8 cellular contexts compared by ENCODE assay signal in the genomic region with DNA sequence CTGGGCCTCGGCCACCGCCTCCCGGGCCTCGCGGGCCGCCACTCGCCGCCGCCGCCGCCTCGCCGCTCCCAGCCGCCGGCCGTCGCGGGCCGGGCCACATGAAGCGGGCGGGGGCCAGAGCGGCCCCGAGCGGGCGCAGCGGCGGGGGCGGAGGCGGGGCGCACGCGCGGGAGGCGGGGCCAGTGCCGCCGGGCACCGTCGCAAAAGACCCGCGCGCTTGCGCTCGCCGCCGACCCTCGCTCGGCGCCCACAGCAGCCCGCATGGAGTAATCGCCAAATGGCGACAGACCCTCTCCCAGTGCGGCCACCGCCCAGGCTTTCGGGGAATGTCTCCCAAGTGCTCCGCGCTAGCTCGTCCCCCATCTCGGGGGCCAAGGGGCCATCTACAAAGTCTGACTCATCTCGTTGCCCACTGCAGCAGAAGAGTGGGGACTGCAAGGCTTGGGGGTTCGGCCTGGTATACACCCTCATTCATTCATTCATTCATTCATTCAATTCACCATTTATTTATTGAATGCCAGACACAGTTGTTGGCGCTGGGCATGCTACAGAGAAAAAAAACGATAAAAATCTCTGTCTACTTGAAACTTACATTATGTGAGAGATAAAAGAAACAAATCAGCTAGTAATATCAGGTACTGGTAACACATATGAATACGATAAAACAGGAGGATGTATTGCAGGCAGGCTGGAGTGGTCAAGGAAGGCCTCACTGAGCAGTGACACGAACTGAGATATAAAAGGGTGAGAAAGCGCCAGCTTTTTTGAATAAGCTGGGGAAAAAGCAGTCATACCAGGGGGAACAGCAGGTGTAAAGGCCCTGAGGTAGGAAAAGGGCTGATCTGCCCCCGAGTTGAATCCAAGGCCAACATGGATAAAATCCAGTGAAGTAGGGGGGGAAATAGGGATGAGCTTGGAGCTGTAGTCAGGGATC. TPM values are rescaled to one million over a fixed set of nuclear protein-coding genes. Genes with fewer than 3 reads are reported as not detected.
DNase-seq lines count a peak whose midpoint lies in the region; ATAC-seq and TF ChIP-seq lines count a peak whose summit lies in the region.

A gene with protein sequence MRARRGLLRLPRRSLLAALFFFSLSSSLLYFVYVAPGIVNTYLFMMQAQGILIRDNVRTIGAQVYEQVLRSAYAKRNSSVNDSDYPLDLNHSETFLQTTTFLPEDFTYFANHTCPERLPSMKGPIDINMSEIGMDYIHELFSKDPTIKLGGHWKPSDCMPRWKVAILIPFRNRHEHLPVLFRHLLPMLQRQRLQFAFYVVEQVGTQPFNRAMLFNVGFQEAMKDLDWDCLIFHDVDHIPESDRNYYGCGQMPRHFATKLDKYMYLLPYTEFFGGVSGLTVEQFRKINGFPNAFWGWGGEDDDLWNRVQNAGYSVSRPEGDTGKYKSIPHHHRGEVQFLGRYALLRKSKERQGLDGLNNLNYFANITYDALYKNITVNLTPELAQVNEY (minus strand): TSS at position 100 of the 934 bp plus-strand sequence. CDS start 188 bp downstream, outside the sequence.

- H3K9me3 Mint-ChIP-seq in CD4-positive, CD25-positive, alpha-beta regulatory T cell, result peaks cover 0 to 1% (median 0%) of the 10 kb centered on the region in 7 donors

- 0 out of 2 replicates have a peak, but pooled peaks cover 10% of the 10 kb centered on the region for H4K20me1 ChIP-seq in OCI-LY7 (ENCODE audit: insufficient read depth, low read length)

- ATAC-seq in CD4-positive, CD25-positive, alpha-beta regulatory T cell (ENCODE audit: low read depth in 2 of 2), result peak; percentile 84
- peak; percentile 73 for ATAC-seq in GM19395 (IDR thresholded peaks at IDR 0.05; ENCODE audit: unreplicated experiment)

- H2AFZ ChIP-seq in OCI-LY7 (ENCODE audit: low read length), result peak within 1 kb of the TSS; percentile 93

- peak within 1 kb of the TSS; percentile 84 for H3K4me3 ChIP-seq in CD4-positive, CD25-positive, alpha-beta regulatory T cell (ENCODE audit: low read depth, low read length)
- peak within 1 kb of the TSS; percentile 99 for H3K4me3 ChIP-seq in OCI-LY7 (ENCODE audit: low read depth, low read length, poor library complexity, severe bottlenecking)

- peak within 1 kb of the TSS; percentile 80 to 93 (median 92) for H3K4me3 Mint-ChIP-seq in CD4-positive, CD25-positive, alpha-beta regulatory T cell

- DNase-seq in CD4-positive, CD25-positive, alpha-beta regulatory T cell, result peak; percentile 58 to 64 (median 60)
- DNase-seq in HS-27A (ENCODE audit: low read depth), result peak; percentile 66
- DNase-seq in OCI-LY7 (ENCODE audit: low spot score), result peak; percentile 93
- DNase-seq in activated T-cell treated with anti-CD3 and anti-CD28 coated beads for 48 hours (ENCODE audit: low read depth), result peak; percentile 68
- DNase-seq in epithelial cell of prostate (ENCODE audit: low read depth, low spot score), result no peak
- DNase-seq in middle frontal gyrus (ENCODE audit: extremely low spot score, low spot score), result peak; percentile 54
- peak; percentile 57 for DNase-seq in stimulated activated CD8-positive, alpha-beta memory T cell treated with anti-CD3 and anti-CD28 coated beads, Interleukin-4, amount 100 ng/mL, for 24 hours (ENCODE audit: low read depth)

- H3K27ac Mint-ChIP-seq in CD4-positive, CD25-positive, alpha-beta regulatory T cell, result peak within 1 kb of the TSS; percentile 63 to 92 (median 82)

- no peaks in the 10 kb centered on the region for H3K36me3 Mint-ChIP-seq in CD4-positive, CD25-positive, alpha-beta regulatory T cell

- H3K27ac ChIP-seq in CD4-positive, CD25-positive, alpha-beta regulatory T cell (ENCODE audit: insufficient read depth, low read length, poor library complexity, severe bottlenecking), result peak within 1 kb of the TSS; percentile 60
- H3K27ac ChIP-seq in OCI-LY7 (ENCODE audit: low read depth, low read length, poor library complexity, severe bottlenecking) (peak within 1 kb of the TSS; percentile 63), epithelial cell of prostate (peak within 1 kb of the TSS; percentile 64)

- TF ChIP-seq CTCF in OCI-LY7 (conservative IDR thresholded peaks at IDR 0.05; ENCODE audit: low read length), result no peak

- CTCF ChIA-PET in OCI-LY7 (lab: Charles Lee; ENCODE audit: unreplicated experiment), result interaction anchor here (0.6 kb wide), 1 partner anchor 11 kb away, joined by 3 read pairs; no protein-coding TSS in a partner anchor

- H3K4me1 Mint-ChIP-seq in CD4-positive, CD25-positive, alpha-beta regulatory T cell, result peaks cover 15 to 50% (median 32%) of the 10 kb centered on the region in 4 donors

- peak within 1 kb of the TSS; percentile 86 for H3K4me2 ChIP-seq in OCI-LY7 (ENCODE audit: low read length)

- no peaks in the 10 kb centered on the region for H3K27me3 Mint-ChIP-seq in CD4-positive, CD25-positive, alpha-beta regulatory T cell

- H3K36me3 ChIP-seq in CD4-positive, CD25-positive, alpha-beta regulatory T cell (ENCODE audit: control insufficient read depth, insufficient read depth, low read length), result no peaks in the 10 kb centered on the region
- peaks cover 8% of the 10 kb centered on the region; the same call in 1 of the 2 replicates for H3K36me3 ChIP-seq in OCI-LY7 (ENCODE audit: insufficient read depth, low read length)

- intact Hi-C loops in OCI-LY7 (cut with micrococcal nuclease; ENCODE audit: unreplicated experiment), result loop anchor here (2.0 to 5.0 kb wide), 4 partner anchors 37 to 108 kb away; no protein-coding TSS in a partner anchor

- POLR2A ChIA-PET in OCI-LY7 (lab: Charles Lee), result interaction anchor here (0.7 to 1.6 kb wide), 6 partner anchors 10 to 110 kb away, joined by 3 to 5 read pairs (median 3); no protein-coding TSS in a partner anchor

- BruUV-seq in OCI-LY7 (replicated peaks; lab: Mats Ljungman, UMichigan), result no TSS peak

- no peaks in the 10 kb centered on the region for H3K27me3 ChIP-seq in CD4-positive, CD25-positive, alpha-beta regulatory T cell (ENCODE audit: control insufficient read depth, insufficient read depth, low read length)

- H3K9me3 ChIP-seq in CD4-positive, CD25-positive, alpha-beta regulatory T cell (ENCODE audit: control insufficient read depth in 2 of 2, low read length in 2 of 2), result no peaks in the 10 kb centered on the region
- H3K9me3 ChIP-seq in OCI-LY7 (ENCODE audit: low read length), result no peaks in the 10 kb centered on the region

- H3K4me1 ChIP-seq in CD4-positive, CD25-positive, alpha-beta regulatory T cell (ENCODE audit: control insufficient read depth, insufficient read depth, low read length, poor library complexity, severe bottlenecking), result peaks cover 36% of the 10 kb centered on the region
- peaks cover 36% of the 10 kb centered on the region for H3K4me1 ChIP-seq in OCI-LY7 (ENCODE audit: insufficient read depth, low read length, poor library complexity, severe bottlenecking)

- H3K79me2 ChIP-seq in OCI-LY7 (ENCODE audit: insufficient read depth, low read depth, low read length), result peaks cover 41% of the 10 kb centered on the region

- H3K9me2 ChIP-seq in OCI-LY7 (ENCODE audit: insufficient read depth, low read length), result no peaks in the 10 kb centered on the region

RNA-seq across cellular contexts. Expression of the gene that starts here (rescaled TPM):
- total RNA-seq in CD4-positive, CD25-positive, alpha-beta regulatory T cell, result 13.6 TPM
- polyA plus RNA-seq in CD4-positive, CD25-positive, alpha-beta regulatory T cell, result 1 to 10 TPM in 2 of 4 donors, under 1 TPM in 2; 0.45 to 1.5 (median 1.00) TPM
- 9.7 and 9.8 TPM in 2 replicates for total RNA-seq in OCI-LY7 (2014; rRNA removed; shearing (Covaris generic))
- total RNA-seq in OCI-LY7 (2022), result 14.8 and 18.8 TPM in 2 replicates
